10 cellular contexts compared by ENCODE assay signal in genomic region chrX:120664081-120664480, GRCh38. TPM values are rescaled to one million over a fixed set of nuclear protein-coding genes. Genes with fewer than 3 reads are reported as not detected.
DNase-seq lines count a peak whose midpoint lies in the region; ATAC-seq and TF ChIP-seq lines count a peak whose summit lies in the region.
"Had no signal": no experiment of that assay in that cellular context is flagged by ENCODE, and none has a peak within 500 bp of the region (broad histone marks: within the 10 kb centered on the region; RNA-seq: fewer than 3 reads in every experiment).

No MANE protein-coding gene starts in this region.

- no peaks in the 10 kb centered on the region for H3K9me3 ChIP-seq in body of pancreas
- H3K9me3 ChIP-seq: ascending aorta had no signal

- ATAC-seq in body of pancreas: no peak
- ATAC-seq: left ventricle myocardium superior had no signal

- WGBS in body of pancreas, 2 donors: 10 to 32% methylated on average over 1 of the region's 1 CpG

- no peak overlapping the region for H3K27ac ChIP-seq in KMS-11
- H3K27ac ChIP-seq in body of pancreas: no peak overlapping the region
- H3K27ac ChIP-seq: ascending aorta had no signal

- H3K4me3 ChIP-seq in KMS-11 (IDR thresholded peaks at IDR 0.05; ENCODE audit: insufficient read depth, low read depth, low read length): no peak overlapping the region
- no peak overlapping the region for H3K4me3 ChIP-seq in body of pancreas
- H3K4me3 ChIP-seq: ascending aorta had no signal

- no peak overlapping the region for H2AFZ ChIP-seq in KMS-11 (ENCODE audit: low read depth)

- TF ChIP-seq CTCF in KMS-11 (conservative IDR thresholded peaks at IDR 0.05; ENCODE audit: low read depth, low read length) (peak; percentile 48; the same call in 1 of the 2 replicates), body of pancreas (IDR thresholded peaks at IDR 0.05) (peak in 6 of 7 experiments; percentile 10 to 47 (median 35))

- H3K4me1 ChIP-seq in KMS-11 (ENCODE audit: low read depth, poor library complexity, severe bottlenecking): peaks cover 5% of the 10 kb centered on the region
- no peaks in the 10 kb centered on the region for H3K4me1 ChIP-seq in body of pancreas
- H3K4me1 ChIP-seq: ascending aorta had no signal

- no peak overlapping the region for H3K9ac ChIP-seq in KMS-11

- no peaks in the 10 kb centered on the region for H3K36me3 ChIP-seq in KMS-11 (ENCODE audit: insufficient read depth)
- H3K36me3 ChIP-seq in body of pancreas (replicated peaks in 1 of 2; ENCODE audit: insufficient read depth in 1 of 2, low read depth in 2 of 2): no peaks in the 10 kb centered on the region
- H3K36me3 ChIP-seq: ascending aorta had no signal

- DNase-seq in NCI-H1092 treated with DMSO at 0.1 percent for 48 hours (lab: John Stamatoyannopoulos, UW) (peak; percentile 5), NCI-H1092 (lab: John Stamatoyannopoulos, UW) (no peak), body of pancreas (no peak), myocyte (ENCODE audit: low read depth) (peak; percentile 17), middle frontal gyrus (ENCODE audit: extremely low spot score, low spot score) (no peak), activated gamma-delta T cell (lab: John Stamatoyannopoulos, UW) (no peak)
- no peak for DNase-seq in activated T-cell treated with anti-CD3 and anti-CD28 coated beads, Interleukin-2, amount 50 U/mL, for 48 hours
- DNase-seq: left ventricle myocardium superior had no signal

- intact Hi-C loops in body of pancreas (cut with DNase I): no loop called here

- no peaks in the 10 kb centered on the region for H3K79me2 ChIP-seq in KMS-11 (ENCODE audit: insufficient read depth, low read depth)

- H3K27me3 ChIP-seq in KMS-11 (ENCODE audit: insufficient read depth, low read depth): no peaks in the 10 kb centered on the region
- H3K27me3 ChIP-seq in body of pancreas: no peaks in the 10 kb centered on the region
- H3K27me3 ChIP-seq: ascending aorta had no signal

- H3K4me2 ChIP-seq in KMS-11: no peak overlapping the region

- no peak for TF ChIP-seq POLR2A in body of pancreas (IDR thresholded peaks at IDR 0.05)

- no peaks in the 10 kb centered on the region for H4K20me1 ChIP-seq in KMS-11 (ENCODE audit: insufficient read depth)

RNA-seq across cellular contexts. Expression of gene C1GALT1C1, which starts 34.2 kb away (rescaled TPM):
- 10 to 100 TPM in 1 of 2 donors, 1 to 10 TPM in 1; 7.9 to 15.8 TPM for total RNA-seq in body of pancreas
- total RNA-seq in myocyte: 18.0 and 20.1 TPM in 2 replicates
- 11.6 TPM for polyA plus RNA-seq in myocyte (2012)

Comparison
In these comparisons a context has a peak if more than half of its experiments do, and no peak if none do; other contexts are left out.
1. DNase-seq: peak in NCI-H1092 treated with DMSO at 0.1 percent for 48 hours (single experiment) and myocyte (single experiment); none in NCI-H1092 (single experiment), body of pancreas (0 of 4), activated T-cell treated with anti-CD3 and anti-CD28 coated beads, Interleukin-2, amount 50 U/mL, for 48 hours (0 of 2), middle frontal gyrus (single experiment) and activated gamma-delta T cell (single experiment).